ENCODE assay signal across 14 cellular contexts in genomic region chr2:234241656-234242445, GRCh38.
A peak's percentile ranks its signal among the peaks of the same experiment; 100 is the strongest.
DNase-seq lines count a peak whose midpoint lies in the region; ATAC-seq and TF ChIP-seq lines count a peak whose summit lies in the region.
"Had no signal": no experiment of that assay in that cellular context is flagged by ENCODE, and none has a peak within 500 bp of the region (broad histone marks: within the 10 kb centered on the region; RNA-seq: fewer than 3 reads in every experiment).

No MANE protein-coding gene starts in this region.

- H3K9me3 ChIP-seq in HCT116 (ENCODE audit: control insufficient read depth in 1 of 2, insufficient read depth in 1 of 2, low read depth in 1 of 2, low read length in 2 of 2) (no peaks in the 10 kb centered on the region), MM.1S (replicated peaks; ENCODE audit: insufficient read depth, low read length) (no peaks in the 10 kb centered on the region)
- H3K9me3 ChIP-seq: mucosa of descending colon had no signal

- no peaks in the 10 kb centered on the region for H3K27me3 Mint-ChIP-seq in type B pancreatic cell
- H3K27me3 Mint-ChIP-seq: activated CD4-positive, alpha-beta T cell treated with anti-CD3 and anti-CD28 coated beads for 36 hours had no signal

- POLR2A ChIA-PET in HCT116 (lab: Charles Lee) = interaction anchor here (1.1 kb wide), 1 partner anchor 8 kb away, joined by 4 read pairs; no protein-coding TSS in a partner anchor

- CTCF ChIA-PET in HCT116 (lab: Charles Lee) = interaction anchor here (1.1 kb wide), 1 partner anchor 47 kb away, joined by 3 read pairs; no protein-coding TSS in a partner anchor

- H3K27ac Mint-ChIP-seq in type B pancreatic cell = no peak overlapping the region
- H3K27ac Mint-ChIP-seq: activated CD4-positive, alpha-beta T cell treated with anti-CD3 and anti-CD28 coated beads for 36 hours; dendritic cell treated with granulocyte-macrophage colony-stimulating factor and Interleukin-4, amounts not matched to agents 40 ng/mL and 50 ng/mL, for 4 days; GM23338 had no signal

- no peaks in the 10 kb centered on the region for H3K9me2 ChIP-seq in HCT116 (ENCODE audit: insufficient read depth)
- H3K9me2 ChIP-seq in MM.1S (replicated peaks; ENCODE audit: insufficient read depth, low read length) = no peaks in the 10 kb centered on the region

- H3K27me3 ChIP-seq in HCT116 (ENCODE audit: insufficient read depth, low read length) = no peaks in the 10 kb centered on the region
- H3K27me3 ChIP-seq in foreskin keratinocyte = no peaks in the 10 kb centered on the region
- no peaks in the 10 kb centered on the region for H3K27me3 ChIP-seq in MM.1S (replicated peaks; ENCODE audit: insufficient read depth, low read length)

- no TSS peak for BruUV-seq in HCT116 (replicated peaks; lab: Mats Ljungman, UMichigan)

- H3K9ac ChIP-seq in HCT116 (ENCODE audit: low read length) (peak overlapping the region; percentile 35), MM.1S (ENCODE audit: low read length) (no peak overlapping the region)

- H3K4me2 ChIP-seq in HCT116 (ENCODE audit: low read length) = peak overlapping the region; percentile 59
- H3K4me2 ChIP-seq in MM.1S (ENCODE audit: low read depth, low read length) = no peak overlapping the region
- H3K4me2 ChIP-seq: GM23338 had no signal

- H2AFZ ChIP-seq in HCT116 (ENCODE audit: low read depth, low read length, poor library complexity, severe bottlenecking) (peak overlapping the region; percentile 62), MM.1S (ENCODE audit: low read length) (no peak overlapping the region)
- H2AFZ ChIP-seq: GM23338 had no signal

- H3K27ac ChIP-seq in HCT116 (ENCODE audit: low read depth, low read length) = peak overlapping the region; percentile 37; the same call in 1 of the 2 replicates
- peak overlapping the region; percentile 94 for H3K27ac ChIP-seq in foreskin keratinocyte
- H3K27ac ChIP-seq in MM.1S (ENCODE audit: low read length) = no peak overlapping the region

- H3K36me3 ChIP-seq in HCT116 (ENCODE audit: control insufficient read depth in 1 of 2, insufficient read depth in 2 of 2, low read length in 2 of 2) (no peaks in the 10 kb centered on the region), MM.1S (replicated peaks; ENCODE audit: insufficient read depth, low read length) (no peaks in the 10 kb centered on the region)

- no peaks in the 10 kb centered on the region for H3F3A ChIP-seq in MM.1S (ENCODE audit: insufficient read depth, low read length)

- H3K4me3 Mint-ChIP-seq in type B pancreatic cell = peak overlapping the region; percentile 35
- H3K4me3 Mint-ChIP-seq: activated CD4-positive, alpha-beta T cell treated with anti-CD3 and anti-CD28 coated beads for 36 hours; dendritic cell treated with granulocyte-macrophage colony-stimulating factor and Interleukin-4, amounts not matched to agents 40 ng/mL and 50 ng/mL, for 4 days; GM23338 had no signal

- no peaks in the 10 kb centered on the region for H3K36me3 Mint-ChIP-seq in type B pancreatic cell

- RAD21 ChIA-PET in HCT116 (lab: Charles Lee; ENCODE audit: low non-redundant PET in 1 of 2, low total read pairs in 2 of 2, uncharacterized antibody in 2 of 2, unreplicated experiment in 2 of 2) = no interaction called here

- no peaks in the 10 kb centered on the region for H4K20me1 ChIP-seq in HCT116 (ENCODE audit: insufficient read depth)
- no peaks in the 10 kb centered on the region for H4K20me1 ChIP-seq in MM.1S (ENCODE audit: insufficient read depth, low read length)

- TF ChIP-seq POLR2A in HCT116 (IDR thresholded peaks at IDR 0.05; ENCODE audit: borderline replicate concordance, extremely low read depth, insufficient read depth, insufficient read length) = no peak

- H3K4me1 Mint-ChIP-seq in type B pancreatic cell (ENCODE audit: unreplicated experiment) = peaks cover 12% of the 10 kb centered on the region
- H3K4me1 Mint-ChIP-seq: GM23338 had no signal

- DNase-seq in HCT116 (ENCODE audit: low read depth, low spot score) (no peak), T1000 (lab: John Stamatoyannopoulos, UW) (peak; percentile 42), foreskin keratinocyte (peak; percentile 92 to 97), type B pancreatic cell (ENCODE audit: extremely low spot score, unreplicated experiment) (no peak), D341Med (ENCODE audit: low spot score) (no peak), MM.1S (no peak)
- DNase-seq: activated CD4-positive, alpha-beta T cell treated with anti-CD3 and anti-CD28 coated beads for 36 hours; activated gamma-delta T cell treated with Interleukin-2 at 50 U/mL for 16 hours; Karpas-422; mucosa of descending colon had no signal

- peak; percentile 55 for ATAC-seq in HCT116
- peak; percentile 71 for ATAC-seq in foreskin keratinocyte
- ATAC-seq in GM21825 (IDR thresholded peaks at IDR 0.05; ENCODE audit: unreplicated experiment) = no peak
- ATAC-seq: activated CD4-positive, alpha-beta T cell treated with anti-CD3 and anti-CD28 coated beads for 36 hours; GM23338; mucosa of descending colon had no signal

- intact Hi-C loops in HCT116 (cut with micrococcal nuclease) = no loop called here

- no peaks in the 10 kb centered on the region for H3K79me2 ChIP-seq in HCT116 (ENCODE audit: insufficient read depth, low read length)
- H3K79me2 ChIP-seq in MM.1S (ENCODE audit: low read length) = no peaks in the 10 kb centered on the region

- peak; percentile 1; the same call in 1 of the 2 replicates for TF ChIP-seq RAD21 in HCT116 (IDR thresholded peaks at IDR 0.05; ENCODE audit: low read depth)

- H3K4me3 ChIP-seq in HCT116 (replicated peaks in 1 of 2; ENCODE audit: low read depth in 1 of 2, low read length in 2 of 2) (peak overlapping the region in 1 of 2 experiments; percentile 10; a peak in 2 of 4 replicates), MM.1S (ENCODE audit: low read length) (no peak overlapping the region)
- H3K4me3 ChIP-seq: GM23338, mucosa of descending colon, skin epidermis had no signal

- TF ChIP-seq CTCF in HCT116 (IDR thresholded peaks at IDR 0.05 in 2 of 3, conservative IDR thresholded peaks at IDR 0.05 in 1 of 3; ENCODE audit: borderline replicate concordance in 1 of 3, insufficient read depth in 1 of 3, low read depth in 2 of 3, low read length in 2 of 3) = no peak
- TF ChIP-seq CTCF in foreskin keratinocyte (conservative IDR thresholded peaks at IDR 0.05) = no peak
- TF ChIP-seq CTCF in type B pancreatic cell (conservative IDR thresholded peaks at IDR 0.05) = no peak
- no peak for TF ChIP-seq CTCF in MM.1S (IDR thresholded peaks at IDR 0.05; ENCODE audit: low read length)

- H3K9me3 Mint-ChIP-seq in type B pancreatic cell = no peaks in the 10 kb centered on the region
- H3K9me3 Mint-ChIP-seq: dendritic cell treated with granulocyte-macrophage colony-stimulating factor and Interleukin-4, amounts not matched to agents 40 ng/mL and 50 ng/mL, for 4 days had no signal

- H3K4me1 ChIP-seq in HCT116 (ENCODE audit: control insufficient read depth in 1 of 2, insufficient read depth in 2 of 2, low read length in 2 of 2) = peaks cover 19 to 61% of the 10 kb centered on the region in 2 experiments
- peaks cover 56% of the 10 kb centered on the region for H3K4me1 ChIP-seq in foreskin keratinocyte
- no peaks in the 10 kb centered on the region for H3K4me1 ChIP-seq in MM.1S (ENCODE audit: low read length)

TF ChIP-seq in HCT116, 20 proteins besides CTCF, POLR2A, EP300 and RAD21:
- TF ChIP-seq JUND (IDR thresholded peaks at IDR 0.05) (peak; percentile 35), SIN3A (IDR thresholded peaks at IDR 0.05; ENCODE audit: low read depth) (no peak), ELF1 (IDR thresholded peaks at IDR 0.05; ENCODE audit: borderline replicate concordance, low read depth) (no peak), FOSL1 (IDR thresholded peaks at IDR 0.05; ENCODE audit: low read depth) (peak; percentile 70), SP1 (IDR thresholded peaks at IDR 0.05; ENCODE audit: low read depth) (peak; percentile 44; the same call in 1 of the 2 replicates), TCF7L2 (IDR thresholded peaks at IDR 0.05; ENCODE audit: borderline replicate concordance, extremely low read depth, insufficient read depth, insufficient read length) (no peak), REST (IDR thresholded peaks at IDR 0.05; ENCODE audit: low read depth) (no peak), EGR1 (IDR thresholded peaks at IDR 0.05; ENCODE audit: low read depth) (peak; percentile 73; the same call in 1 of the 2 replicates), ZFX (IDR thresholded peaks at IDR 0.05) (no peak)

Comparison
In these comparisons a context has a peak if more than half of its experiments do, and no peak if none do; other contexts are left out.
1. DNase-seq: peak in T1000 (single experiment) and foreskin keratinocyte (2 of 2); none in HCT116 (single experiment), type B pancreatic cell (single experiment), D341Med (single experiment) and MM.1S (single experiment).